In the genomic region with DNA sequence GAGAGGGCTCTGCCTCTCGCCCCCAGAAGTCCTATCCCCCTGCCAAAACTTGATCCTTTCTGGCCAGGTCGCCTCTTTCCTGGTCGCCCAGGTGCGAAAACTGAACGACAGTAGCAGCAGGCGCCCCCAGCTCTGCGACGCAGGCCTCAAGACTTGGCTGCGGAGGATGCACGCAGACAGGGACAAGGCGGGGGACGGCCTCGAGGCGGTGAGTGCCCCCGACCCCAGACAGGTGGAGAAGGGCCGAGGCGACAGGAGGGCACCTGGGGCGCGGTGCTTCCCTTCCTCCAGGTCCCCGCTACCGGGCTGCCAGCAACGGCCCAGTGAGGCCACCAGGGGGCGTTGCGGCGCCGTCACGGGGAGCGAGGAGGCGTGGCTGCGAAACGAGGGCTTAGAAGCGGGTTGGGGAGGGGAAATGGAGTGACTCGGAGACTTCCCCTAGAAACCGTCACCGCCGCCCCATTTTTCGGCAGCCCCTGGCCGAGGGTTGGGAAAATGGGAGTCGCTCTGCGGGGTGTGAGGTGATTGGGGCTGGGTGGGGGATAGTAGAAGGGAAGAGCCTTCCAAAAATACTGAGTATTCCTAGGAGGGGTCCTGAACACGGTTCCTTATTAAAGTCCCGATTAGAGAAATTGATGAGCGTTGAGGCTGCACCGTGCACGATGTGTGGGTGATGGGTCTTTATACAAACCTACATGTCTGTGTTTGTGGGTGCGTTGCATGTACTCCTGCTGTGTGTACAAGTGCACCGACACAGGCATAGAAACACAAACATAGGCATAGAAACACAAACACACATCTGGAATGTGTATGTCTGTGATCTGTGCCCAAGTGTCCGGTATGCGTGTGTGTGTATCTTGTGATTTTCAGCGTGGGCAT, we compare ENCODE assay signal across 1 cellular context.
A peak's percentile ranks its signal among the peaks of the same experiment; 100 is the strongest.
TF ChIP-seq lines count a peak whose summit lies in the region.

No MANE protein-coding gene starts in this region.

TF ChIP-seq in IMR-90, 13 proteins besides CTCF, POLR2A, EP300 and RAD21:
- TF ChIP-seq RCOR1 (IDR thresholded peaks at IDR 0.05; ENCODE audit: insufficient replicate concordance, low read length) (no peak), NFE2L2 (IDR thresholded peaks at IDR 0.05; ENCODE audit: low read depth, low read length) (no peak), RFX5 (IDR thresholded peaks at IDR 0.05; ENCODE audit: low read depth, low read length) (no peak), MAZ (IDR thresholded peaks at IDR 0.05; ENCODE audit: borderline replicate concordance, low read depth, low read length) (peak; percentile 68; the same call in 1 of the 2 replicates), BHLHE40 (IDR thresholded peaks at IDR 0.05; ENCODE audit: low read depth, low read length) (peak; percentile 16; the same call in 1 of the 2 replicates), MAFK (IDR thresholded peaks at IDR 0.05; ENCODE audit: low read depth, low read length) (no peak), SMC3 (IDR thresholded peaks at IDR 0.05; ENCODE audit: low read depth, low read length) (peak; percentile 88), FOS (IDR thresholded peaks at IDR 0.05; ENCODE audit: low read depth, low read length) (no peak)
- TF ChIP-seq, protein P1, sequence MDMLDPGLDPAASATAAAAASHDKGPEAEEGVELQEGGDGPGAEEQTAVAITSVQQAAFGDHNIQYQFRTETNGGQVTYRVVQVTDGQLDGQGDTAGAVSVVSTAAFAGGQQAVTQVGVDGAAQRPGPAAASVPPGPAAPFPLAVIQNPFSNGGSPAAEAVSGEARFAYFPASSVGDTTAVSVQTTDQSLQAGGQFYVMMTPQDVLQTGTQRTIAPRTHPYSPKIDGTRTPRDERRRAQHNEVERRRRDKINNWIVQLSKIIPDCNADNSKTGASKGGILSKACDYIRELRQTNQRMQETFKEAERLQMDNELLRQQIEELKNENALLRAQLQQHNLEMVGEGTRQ (IDR thresholded peaks at IDR 0.05; ENCODE audit: low read depth, low read length) = peak; percentile 48
